In the genomic region with DNA sequence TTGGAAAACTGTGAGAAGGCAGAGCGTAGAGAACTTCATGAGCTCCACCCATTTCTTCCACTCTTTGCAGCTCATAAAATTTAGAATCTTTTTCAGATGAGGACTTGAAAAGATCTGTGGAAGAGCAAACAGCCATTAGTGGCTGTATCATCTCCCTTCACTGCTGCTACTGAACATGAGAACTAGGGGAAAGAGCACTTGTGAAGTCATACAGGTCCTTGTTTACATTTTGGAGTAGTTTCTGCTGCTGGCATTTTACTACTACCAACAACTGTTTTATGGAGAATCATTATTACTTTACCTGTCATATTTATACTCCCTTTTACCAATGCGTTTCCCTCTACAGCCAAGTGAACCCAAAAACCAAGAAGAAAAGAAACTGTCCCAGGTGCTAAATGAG, we compare ENCODE assay signal across 31 cellular contexts. TPM values are rescaled to one million over a fixed set of nuclear protein-coding genes. Genes with fewer than 3 reads are reported as not detected.
"Had no signal": no experiment of that assay in that cellular context is flagged by ENCODE, and none has a peak within 500 bp of the region (broad histone marks: within the 10 kb centered on the region; RNA-seq: fewer than 3 reads in every experiment).

No MANE protein-coding gene starts in this region.

- H3K27me3 ChIP-seq: upper lobe of left lung had no signal

- H3K9me3 Mint-ChIP-seq: activated B cell treated with CpG ODN at 0.5 μM for 24 hours; activated naive CD4-positive, alpha-beta T cell treated with anti-CD3 and anti-CD28 coated beads, Interleukin-2, amount 50 U/mL, for 72 hours; activated T-cell treated with anti-CD3 and anti-CD28 coated beads, Interleukin-2, amount 50 U/mL, for 24 hours; activated T-helper 17 cell treated with anti-CD3 and anti-CD28 coated beads, Interleukin-2, amount 50 U/mL, for 72 hours; brain; memory B cell; nephron progenitor cell had no signal

- H3K36me3 Mint-ChIP-seq: activated naive CD4-positive, alpha-beta T cell treated with anti-CD3 and anti-CD28 coated beads, Interleukin-2, amount 50 U/mL, for 72 hours; brain; memory B cell had no signal

- H3K4me1 Mint-ChIP-seq: brain had no signal

- FAIRE-seq: islet of Langerhans, TTC549 had no signal

- H3K36me3 ChIP-seq: upper lobe of left lung had no signal

- H3K27me3 Mint-ChIP-seq: activated B cell treated with CpG ODN at 0.5 μM for 24 hours; activated T-cell treated with anti-CD3 and anti-CD28 coated beads, Interleukin-2, amount 50 U/mL, for 24 hours had no signal

- H3K27ac ChIP-seq: parathyroid adenoma had no signal

- H3K9me3 ChIP-seq: mucosa of descending colon, upper lobe of left lung had no signal

- ATAC-seq: activated CD4-positive, alpha-beta T cell treated with anti-CD3 and anti-CD28 coated beads for 36 hours; activated naive CD4-positive, alpha-beta T cell treated with anti-CD3 and anti-CD28 coated beads, Interleukin-2, amount 50 U/mL, for 72 hours; mucosa of descending colon; right cardiac atrium; stimulated activated naive CD8-positive, alpha-beta T cell treated with anti-CD3 and anti-CD28 coated beads, Interleukin-15, Interleukin-2, amounts not matched to agents 100 U/mL and 50 U/mL, for 24 hours had no signal

- DNase-seq: activated B cell treated with CpG ODN at 0.5 μM for 24 hours; activated CD4-positive, alpha-beta T cell treated with anti-CD3 and anti-CD28 coated beads for 36 hours; activated CD4-positive, alpha-beta T cell treated with anti-CD3 and anti-CD28 coated beads, Interleukin-2, amount 50 U/mL, for 4 hours; activated CD8-positive, alpha-beta memory T cell treated with anti-CD3 and anti-CD28 coated beads for 24 hours; activated CD8-positive, alpha-beta memory T cell treated with anti-CD3 and anti-CD28 coated beads, Interleukin-2, amount 50 U/mL, for 4 hours; activated T-cell treated with anti-CD3 and anti-CD28 coated beads, Interleukin-2, amount 50 U/mL, for 24 hours; aorta; dermis blood vessel endothelial cell; effector CD8-positive, alpha-beta T cell; foreskin melanocyte; head of caudate nucleus; hypothalamus; mucosa of descending colon; nephron progenitor cell; nucleus accumbens; right cardiac atrium; stimulated activated CD4-positive, alpha-beta T cell treated with anti-CD3 and anti-CD28 coated beads, Interleukin-12 subunit alpha, Interleukin-12 subunit beta, amount 100 ng/mL, for 4 hours; stimulated activated CD4-positive, alpha-beta T cell treated with anti-CD3 and anti-CD28 coated beads, Interleukin-4, amount 100 ng/mL, for 4 hours; stimulated activated naive CD8-positive, alpha-beta T cell treated with anti-CD3 and anti-CD28 coated beads, Interleukin-15, Interleukin-2, amounts not matched to agents 100 U/mL and 50 U/mL, for 24 hours had no signal

- H3K4me3 Mint-ChIP-seq: activated B cell treated with CpG ODN at 0.5 μM for 24 hours; activated CD4-positive, alpha-beta T cell treated with anti-CD3 and anti-CD28 coated beads for 36 hours; activated T-cell treated with anti-CD3 and anti-CD28 coated beads, Interleukin-2, amount 50 U/mL, for 24 hours; brain; nephron progenitor cell had no signal

- H3K4me3 ChIP-seq: mucosa of descending colon had no signal

- H3K4me1 ChIP-seq: parathyroid adenoma had no signal

- H3K27ac Mint-ChIP-seq: activated B cell treated with CpG ODN at 0.5 μM for 24 hours; activated CD4-positive, alpha-beta T cell treated with anti-CD3 and anti-CD28 coated beads for 36 hours; activated naive CD4-positive, alpha-beta T cell treated with anti-CD3 and anti-CD28 coated beads, Interleukin-2, amount 50 U/mL, for 72 hours; activated T-cell treated with anti-CD3 and anti-CD28 coated beads, Interleukin-2, amount 50 U/mL, for 24 hours; brain; memory B cell; nephron progenitor cell had no signal

RNA-seq across cellular contexts. Expression of gene RPGRIP1, which starts 41.0 kb away (rescaled TPM):
- total RNA-seq: activated B cell treated with CpG ODN at 0.5 μM for 24 hours; activated naive CD4-positive, alpha-beta T cell treated with anti-CD3 and anti-CD28 coated beads, Interleukin-2, amount 50 U/mL, for 72 hours; activated T-helper 17 cell treated with anti-CD3 and anti-CD28 coated beads, Interleukin-2, amount 50 U/mL, for 72 hours; cardiac septum; chondrocyte; dermis blood vessel endothelial cell; pulmonary artery endothelial cell; skeletal muscle tissue had no signal
